ENCODE assay signal across 24 cellular contexts in the genomic region with DNA sequence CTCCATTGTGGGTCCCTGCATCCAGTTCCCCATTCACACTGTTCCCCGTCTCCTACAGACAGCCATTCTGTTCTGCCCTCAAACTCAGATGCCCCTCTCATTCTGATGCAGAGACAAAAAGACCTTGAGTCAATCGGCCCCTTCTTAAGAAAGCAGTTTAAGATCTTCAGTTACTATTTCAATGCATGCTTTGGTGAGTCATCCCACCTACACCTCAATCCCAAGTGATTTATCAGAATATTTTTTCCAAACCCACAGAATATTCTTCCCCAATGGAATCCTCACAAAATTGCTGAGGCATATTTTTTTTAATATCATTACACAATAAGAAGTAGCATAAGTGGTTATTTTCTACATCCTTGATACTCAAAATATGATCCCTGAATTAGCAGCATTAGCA.
A peak's percentile ranks its signal among the peaks of the same experiment; 100 is the strongest.
DNase-seq lines count a peak whose midpoint lies in the region; ATAC-seq, FAIRE-seq and TF ChIP-seq lines count a peak whose summit lies in the region.
"Had no signal": no experiment of that assay in that cellular context is flagged by ENCODE, and none has a peak within 500 bp of the region (broad histone marks: within the 10 kb centered on the region; RNA-seq: fewer than 3 reads in every experiment).

No MANE protein-coding gene starts in this region.

- CTCF ChIA-PET in WTC11 (lab: Charles Lee) (interaction anchor here (1.6 kb wide), 1 partner anchor 151 kb away, joined by 5 read pairs; no protein-coding TSS in a partner anchor), H1 (lab: Charles Lee; ENCODE audit: partially characterized antibody) (interaction anchor here (1.9 kb wide), 1 partner anchor 152 kb away, joined by 8 read pairs; no protein-coding TSS in a partner anchor), HepG2 (lab: Yijun Ruan, JAX; ENCODE audit: low intra/inter-chr PET ratio, low total read pairs) (no interaction called here)

- H2AK5ac ChIP-seq in H1 (ENCODE audit: low read depth, low read length): no peak overlapping the region

- intact Hi-C loops in HepG2 (cut with micrococcal nuclease; ENCODE audit: unreplicated experiment): no loop called here

- 0 out of 2 replicates have a peak overlapping the region, but pooled peaks have one; percentile 76 for H2AFZ ChIP-seq in H1 (ENCODE audit: low read length)
- H2AFZ ChIP-seq in HepG2 (ENCODE audit: low read length): no peak overlapping the region
- H2AFZ ChIP-seq: parathyroid adenoma had no signal

- peaks cover 10% of the 10 kb centered on the region for H3K9me3 Mint-ChIP-seq in WTC11

- no peak overlapping the region for H3K4me3 ChIP-seq in H1 (ENCODE audit: extremely low read depth in 1 of 4, insufficient read depth in 2 of 4, low read depth in 3 of 4, low read length in 4 of 4)
- H3K4me3 ChIP-seq in HepG2 (replicated peaks in 1 of 3; ENCODE audit: insufficient read depth in 1 of 3, low read depth in 2 of 3, low read length in 3 of 3): no peak overlapping the region
- H3K4me3 ChIP-seq: ascending aorta, uterus had no signal

- in situ Hi-C loops in HepG2 (cut with HindIII; ENCODE audit: extremely low pct_ligation_motif_present, low pct_unique_long_range_greater_than_20kb): loop anchor here (25.0 kb wide), 1 partner anchor 239 kb away; no protein-coding TSS in a partner anchor

- H3K4me2 ChIP-seq in H1 (ENCODE audit: insufficient read depth in 1 of 2, low read depth in 2 of 2, low read length in 2 of 2) (no peak overlapping the region; a peak in 1 of 4 replicates), HepG2 (ENCODE audit: low read depth, low read length) (no peak overlapping the region)

- no peak overlapping the region for H4K5ac ChIP-seq in H1 (ENCODE audit: insufficient read length, low read depth, low read length)

- no peak overlapping the region for H2BK120ac ChIP-seq in H1 (replicated peaks; ENCODE audit: low read depth, low read length)

- H3K23ac ChIP-seq in H1 (ENCODE audit: insufficient read length): no peak overlapping the region

- H3K9ac ChIP-seq in H1 (replicated peaks in 1 of 4; ENCODE audit: extremely low read depth in 1 of 4, low read depth in 3 of 4, low read length in 3 of 4) (no peak overlapping the region), HepG2 (ENCODE audit: insufficient read depth, low read depth, low read length) (no peak overlapping the region)
- H3K9ac ChIP-seq: parathyroid adenoma had no signal

- no peak overlapping the region for H2BK12ac ChIP-seq in H1 (ENCODE audit: low read depth, low read length)

- H3K27me3 ChIP-seq in H1 (replicated peaks in 1 of 4; ENCODE audit: control insufficient read depth in 3 of 4, extremely low read depth in 1 of 4, insufficient read depth in 3 of 4, low read length in 3 of 4) (no peaks in the 10 kb centered on the region), HepG2 (ENCODE audit: control insufficient read depth in 1 of 2, insufficient read depth in 2 of 2, low read length in 2 of 2) (no peaks in the 10 kb centered on the region)
- H3K27me3 ChIP-seq: ascending aorta, uterus had no signal

- H3K79me1 ChIP-seq in H1 (ENCODE audit: low read depth, low read length): no peaks in the 10 kb centered on the region

- H2BK15ac ChIP-seq in H1 (ENCODE audit: low read length): no peak overlapping the region

- no peaks in the 10 kb centered on the region for H3K79me2 ChIP-seq in H1 (ENCODE audit: control insufficient read depth in 1 of 2, insufficient read depth in 2 of 2, low read length in 2 of 2)
- no peaks in the 10 kb centered on the region for H3K79me2 ChIP-seq in HepG2 (ENCODE audit: insufficient read depth, low read length)
- H3K79me2 ChIP-seq: parathyroid adenoma had no signal

- peaks cover 9% of the 10 kb centered on the region for H3K4me1 Mint-ChIP-seq in WTC11
- H3K4me1 Mint-ChIP-seq: CD8-positive, alpha-beta memory T cell; mesothelial cell of epicardium; nephron had no signal

- H4K8ac ChIP-seq in H1 (ENCODE audit: extremely low read depth, insufficient read depth, low read length): no peak overlapping the region

- TF ChIP-seq CTCF in WTC11 (IDR thresholded peaks at IDR 0.05) (no peak), H1 (IDR thresholded peaks at IDR 0.05; ENCODE audit: control extremely low read depth in 1 of 3, insufficient read depth in 1 of 3, low read depth in 1 of 3, low read length in 3 of 3) (no peak), HepG2 (CRISPR knock-in tag; IDR thresholded peaks at IDR 0.05) (no peak)

- POLR2A ChIA-PET in WTC11 (lab: Charles Lee): no interaction called here
- POLR2A ChIA-PET in H1 (lab: Charles Lee; ENCODE audit: partially characterized antibody): no interaction called here
- POLR2A ChIA-PET in HepG2 (lab: Yijun Ruan, JAX): no interaction called here

- H3K9me3 ChIP-seq in H1 (ENCODE audit: insufficient read depth in 2 of 2, low read depth in 1 of 2, low read length in 1 of 2) (no peaks in the 10 kb centered on the region), HepG2 (ENCODE audit: low read length) (0 out of 2 replicates have a peak, but pooled peaks cover 7% of the 10 kb centered on the region)

- no peaks in the 10 kb centered on the region for H4K20me1 ChIP-seq in H1 (replicated peaks in 1 of 2; ENCODE audit: control insufficient read depth in 1 of 2, insufficient read depth in 2 of 2, low read length in 2 of 2)
- no peaks in the 10 kb centered on the region for H4K20me1 ChIP-seq in HepG2 (ENCODE audit: insufficient read depth, low read length)

- H3K18ac ChIP-seq in H1 (ENCODE audit: extremely low read depth, low read length): no peak overlapping the region

- H3K4ac ChIP-seq in H1 (replicated peaks; ENCODE audit: insufficient read length, low read depth, low read length): no peak overlapping the region

- H2BK5ac ChIP-seq in H1 (ENCODE audit: low read depth, low read length): no peak overlapping the region

- peak; percentile 15 for DNase-seq in EH (ENCODE audit: low read depth)
- DNase-seq in WTC11 (ENCODE audit: low spot score): no peak
- DNase-seq in H1 (ENCODE audit: low read depth in 1 of 2, low spot score in 2 of 2): no peak
- DNase-seq in renal cortical epithelial cell (ENCODE audit: low read depth): peak; percentile 28
- DNase-seq in HepG2 (ENCODE audit: low spot score): no peak
- no peak for DNase-seq in middle frontal gyrus (ENCODE audit: extremely low spot score, low spot score)
- no peak for DNase-seq in iPS-NIHi11 (ENCODE audit: low spot score)
- DNase-seq: activated CD8-positive, alpha-beta T cell treated with anti-CD3 and anti-CD28 coated beads, Interleukin-2, amount 10 ng/mL, durations not matched to agents 7 days and 5 days; activated naive CD4-positive, alpha-beta T cell treated with anti-CD3 and anti-CD28 coated beads for 36 hours; activated T-cell treated with anti-CD3 and anti-CD28 coated beads, Interleukin-2, amount 50 U/mL, for 4 hours; CD8-positive, alpha-beta memory T cell; DMS53; left colon; NCI-H2081; NCI-H345; NCI-H774; T1000; uterus had no signal

- TF ChIP-seq EP300 in H1 (IDR thresholded peaks at IDR 0.05; ENCODE audit: borderline replicate concordance in 1 of 2, low read depth in 2 of 2, low read length in 2 of 2) (no peak), HepG2 (IDR thresholded peaks at IDR 0.05; ENCODE audit: low read depth in 2 of 2, low read length in 2 of 2) (no peak), HepG2 (CRISPR knock-in tag; IDR thresholded peaks at IDR 0.05; ENCODE audit: borderline replicate concordance) (no peak)

- TF ChIP-seq RAD21 in H1 (IDR thresholded peaks at IDR 0.05 in 1 of 2, conservative IDR thresholded peaks at IDR 0.05 in 1 of 2; ENCODE audit: low read depth in 2 of 2, low read length in 2 of 2) (no peak), HepG2 (CRISPR knock-in tag; IDR thresholded peaks at IDR 0.05) (no peak)

- H4K91ac ChIP-seq in H1 (replicated peaks; ENCODE audit: insufficient read length, low read length): no peak overlapping the region

- H3K36me3 ChIP-seq in H1 (ENCODE audit: control insufficient read depth in 2 of 4, insufficient read depth in 4 of 4, low read length in 3 of 4) (no peaks in the 10 kb centered on the region), HepG2 (replicated peaks in 1 of 2; ENCODE audit: control insufficient read depth in 1 of 2, insufficient read depth in 2 of 2, low read length in 2 of 2) (no peaks in the 10 kb centered on the region)
- H3K36me3 ChIP-seq: ascending aorta, uterus had no signal

- H3K27ac Mint-ChIP-seq in WTC11: no peak overlapping the region
- H3K27ac Mint-ChIP-seq: activated CD8-positive, alpha-beta T cell treated with anti-CD3 and anti-CD28 coated beads, Interleukin-2, amount 10 ng/mL, durations not matched to agents 7 days and 5 days; activated naive CD4-positive, alpha-beta T cell treated with anti-CD3 and anti-CD28 coated beads for 36 hours; CD8-positive, alpha-beta memory T cell; mesothelial cell of epicardium; nephron had no signal

- no peak overlapping the region for H3K14ac ChIP-seq in H1 (ENCODE audit: insufficient read length)

- ATAC-seq in WTC11 (peak; percentile 50; the same call in 1 of the 2 replicates), HepG2 (no peak), GM18861 (IDR thresholded peaks at IDR 0.05; ENCODE audit: unreplicated experiment) (no peak)
- ATAC-seq: activated CD8-positive, alpha-beta T cell treated with anti-CD3 and anti-CD28 coated beads, Interleukin-2, amount 10 ng/mL, durations not matched to agents 7 days and 5 days; activated T-cell treated with anti-CD3 and anti-CD28 coated beads, Interleukin-2, amount 50 U/mL, for 4 hours; left colon had no signal

- H2BK20ac ChIP-seq in H1 (ENCODE audit: low read length): no peak overlapping the region

- no peak overlapping the region for H3K56ac ChIP-seq in H1 (replicated peaks; ENCODE audit: insufficient read length, low read depth, low read length)

- H3K4me3 Mint-ChIP-seq in WTC11: no peak overlapping the region
- H3K4me3 Mint-ChIP-seq: activated CD8-positive, alpha-beta T cell treated with anti-CD3 and anti-CD28 coated beads, Interleukin-2, amount 10 ng/mL, durations not matched to agents 7 days and 5 days; activated naive CD4-positive, alpha-beta T cell treated with anti-CD3 and anti-CD28 coated beads for 36 hours; activated T-cell treated with anti-CD3 and anti-CD28 coated beads, Interleukin-2, amount 50 U/mL, for 4 hours; mesothelial cell of epicardium; nephron had no signal

- FAIRE-seq in H1 (lab: Jason Lieb, UNC) (no peak), HepG2 (lab: Jason Lieb, UNC) (no peak)
- FAIRE-seq: GM19239 had no signal

- H3K27ac ChIP-seq in H1 (ENCODE audit: low read depth, low read length) (no peak overlapping the region), HepG2 (ENCODE audit: extremely low read length, insufficient read depth, low read length) (no peak overlapping the region)
- H3K27ac ChIP-seq: ascending aorta, parathyroid adenoma, uterus had no signal

- WGBS in H1 (ENCODE audit: extremely low coverage in 1 of 2, insufficient coverage in 1 of 2, insufficient read length in 1 of 2, insufficient replicate concordance in 2 of 2, low coverage in 1 of 2, low lambda C conversion rate in 2 of 2, missing lambda C conversion rate in 1 of 2), 2 experiments: 66% methylated on average over 2 of the region's 2 CpGs; no CpG with 5 or more reads in 1 of the 2 experiments
- WGBS in HepG2 (ENCODE audit: low lambda C conversion rate): 0% methylated on average over 2 of the region's 2 CpGs

- H3K4me1 ChIP-seq in H1 (replicated peaks in 1 of 4; ENCODE audit: control insufficient read depth in 3 of 4, insufficient read depth in 4 of 4, low read length in 3 of 4): peaks cover 0 to 3% (median 0%) of the 10 kb centered on the region in 4 experiments; a peak in 1 of 7 replicates
- no peaks in the 10 kb centered on the region for H3K4me1 ChIP-seq in HepG2 (ENCODE audit: insufficient read depth, low read length)
- H3K4me1 ChIP-seq: ascending aorta, parathyroid adenoma, uterus had no signal

- H3K27me3 Mint-ChIP-seq in WTC11 (ENCODE audit: low read depth): no peaks in the 10 kb centered on the region; the same call in 1 of the 2 replicates

- H3K36me3 Mint-ChIP-seq in WTC11: peaks cover 10% of the 10 kb centered on the region

- no TSS peak for BruUV-seq in HepG2 (replicated peaks; lab: Mats Ljungman, UMichigan)

- TF ChIP-seq POLR2A in H1 (IDR thresholded peaks at IDR 0.05; ENCODE audit: control extremely low read depth in 1 of 2, low read depth in 2 of 2, low read length in 2 of 2): no peak
- no peak for TF ChIP-seq POLR2A in HepG2 (IDR thresholded peaks at IDR 0.05; ENCODE audit: insufficient read depth in 1 of 2, low read depth in 2 of 2, low read length in 2 of 2)

- no peaks in the 10 kb centered on the region for H3K23me2 ChIP-seq in H1 (ENCODE audit: low read depth, low read length)

Comparison
In these comparisons a context has a peak if more than half of its experiments do, and no peak if none do; other contexts are left out.
1. DNase-seq: peak in EH (single experiment) and renal cortical epithelial cell (single experiment); none in WTC11 (single experiment), H1 (0 of 2), HepG2 (single experiment), middle frontal gyrus (single experiment) and iPS-NIHi11 (single experiment).